15 cellular contexts compared by ENCODE assay signal in genomic region chr5:14261237-14261636, GRCh38.
DNase-seq lines count a peak whose midpoint lies in the region; ATAC-seq and TF ChIP-seq lines count a peak whose summit lies in the region.
"Had no signal": no experiment of that assay in that cellular context is flagged by ENCODE, and none has a peak within 500 bp of the region (broad histone marks: within the 10 kb centered on the region; RNA-seq: fewer than 3 reads in every experiment).

No MANE protein-coding gene starts in this region.

- peak overlapping the region; percentile 96 for H3K27ac ChIP-seq in Panc1 (ENCODE audit: low read length)
- peak overlapping the region in 1 of 2 donors; percentile 10 for H3K27ac ChIP-seq in aorta (ENCODE audit: low read depth in 1 of 2, low read length in 2 of 2)
- H3K27ac ChIP-seq: breast epithelium, parathyroid adenoma had no signal

- peak overlapping the region; percentile 54 for H3K27ac Mint-ChIP-seq in mesothelial cell of epicardium
- H3K27ac Mint-ChIP-seq: T-cell had no signal

- CTCF ChIA-PET in Panc1 (lab: Charles Lee): no interaction called here

- no peaks in the 10 kb centered on the region for H3K9me3 ChIP-seq in Panc1 (ENCODE audit: control insufficient read depth, insufficient read depth, low read depth, low read length)
- H3K9me3 ChIP-seq in aorta (ENCODE audit: control insufficient read depth, low read length): no peaks in the 10 kb centered on the region
- H3K9me3 ChIP-seq: breast epithelium had no signal

- peaks cover 99% of the 10 kb centered on the region for H3K4me1 ChIP-seq in Panc1 (ENCODE audit: control insufficient read depth, insufficient read depth, low read length)
- peaks cover 5 to 11% of the 10 kb centered on the region in 2 donors for H3K4me1 ChIP-seq in aorta (ENCODE audit: control insufficient read depth in 1 of 2, insufficient read depth in 2 of 2, low read length in 2 of 2)
- H3K4me1 ChIP-seq: parathyroid adenoma had no signal

- H3K9me3 Mint-ChIP-seq in mesothelial cell of epicardium: no peaks in the 10 kb centered on the region

- H3K27me3 Mint-ChIP-seq in mesothelial cell of epicardium (ENCODE audit: low read depth): no peaks in the 10 kb centered on the region

- in situ Hi-C loops in Panc1 (cut with HindIII; ENCODE audit: low pct_unique_long_range_greater_than_20kb, low sequenced_read_pairs): no loop called here

- no peak overlapping the region for H3K4me3 Mint-ChIP-seq in mesothelial cell of epicardium
- H3K4me3 Mint-ChIP-seq: T-cell had no signal

- intact Hi-C loops in Panc1 (cut with micrococcal nuclease; ENCODE audit: unreplicated experiment): no loop called here
- intact Hi-C loops in aorta (cut with DNase I): no loop called here

- POLR2A ChIA-PET in Panc1 (lab: Charles Lee): no interaction called here

- TF ChIP-seq CTCF in Panc1 (IDR thresholded peaks at IDR 0.05) (no peak), mesothelial cell of epicardium (IDR thresholded peaks at IDR 0.05; ENCODE audit: unreplicated experiment) (no peak)

- H3K4me3 ChIP-seq in Panc1 (ENCODE audit: low read depth in 2 of 2, low read length in 2 of 2): 0 out of 4 replicates have a peak overlapping the region, but pooled peaks of 1 of the 2 experiments have one; percentile 2
- H3K4me3 ChIP-seq in aorta (ENCODE audit: low read length in 2 of 2): no peak overlapping the region
- H3K4me3 ChIP-seq: breast epithelium had no signal

- TSS peak; percentile 6 for BruUV-seq in Panc1 (replicated peaks; lab: Mats Ljungman, UMichigan)

- H3K36me3 Mint-ChIP-seq in mesothelial cell of epicardium: no peaks in the 10 kb centered on the region
- H3K36me3 Mint-ChIP-seq: T-cell had no signal

- peak; percentile 50 for DNase-seq in ELF-1 (ENCODE audit: low read depth, low spot score)
- DNase-seq in Panc1 (ENCODE audit: low read depth, low spot score): no peak
- DNase-seq in mesothelial cell of epicardium (ENCODE audit: low spot score in 2 of 2, unreplicated experiment in 2 of 2): no peak
- no peak for DNase-seq in aorta
- no peak for DNase-seq in NCI-H2029 treated with DMSO at 0.1 percent for 48 hours (lab: John Stamatoyannopoulos, UW)
- DNase-seq in DMS79 (lab: John Stamatoyannopoulos, UW): no peak
- DNase-seq: activated gamma-delta T cell; hypothalamus; NCI-H187; stimulated activated naive CD4-positive, alpha-beta T cell treated with Interleukin-2 at 50 U/mL for 16 hours; T-cell had no signal

- ATAC-seq in HG02642 (IDR thresholded peaks at IDR 0.05; ENCODE audit: poor library complexity, unreplicated experiment) (peak; percentile 35), Panc1 (no peak), HG02840 (IDR thresholded peaks at IDR 0.05; ENCODE audit: low FRiP score, unreplicated experiment) (no peak), aorta (ENCODE audit: low FRiP score) (no peak)
- ATAC-seq: T-cell had no signal

- H3K36me3 ChIP-seq in Panc1 (ENCODE audit: control insufficient read depth, insufficient read depth, low read length) (no peaks in the 10 kb centered on the region), aorta (ENCODE audit: control insufficient read depth in 1 of 2, insufficient read depth in 2 of 2, low read length in 1 of 2) (no peaks in the 10 kb centered on the region)
- H3K36me3 ChIP-seq: breast epithelium had no signal

- H3K4me1 Mint-ChIP-seq in mesothelial cell of epicardium: peaks cover 37% of the 10 kb centered on the region

- H3K27me3 ChIP-seq in Panc1 (ENCODE audit: control insufficient read depth, insufficient read depth, low read length) (no peaks in the 10 kb centered on the region), aorta (ENCODE audit: control insufficient read depth in 1 of 2, insufficient read depth in 2 of 2, low read length in 1 of 2) (no peaks in the 10 kb centered on the region)
- H3K27me3 ChIP-seq: breast epithelium had no signal

- WGBS in aorta, 2 donors: 72 to 75% methylated on average over 5 of the region's 5 CpGs
